ENCODE assay signal across 8 cellular contexts in the genomic region with DNA sequence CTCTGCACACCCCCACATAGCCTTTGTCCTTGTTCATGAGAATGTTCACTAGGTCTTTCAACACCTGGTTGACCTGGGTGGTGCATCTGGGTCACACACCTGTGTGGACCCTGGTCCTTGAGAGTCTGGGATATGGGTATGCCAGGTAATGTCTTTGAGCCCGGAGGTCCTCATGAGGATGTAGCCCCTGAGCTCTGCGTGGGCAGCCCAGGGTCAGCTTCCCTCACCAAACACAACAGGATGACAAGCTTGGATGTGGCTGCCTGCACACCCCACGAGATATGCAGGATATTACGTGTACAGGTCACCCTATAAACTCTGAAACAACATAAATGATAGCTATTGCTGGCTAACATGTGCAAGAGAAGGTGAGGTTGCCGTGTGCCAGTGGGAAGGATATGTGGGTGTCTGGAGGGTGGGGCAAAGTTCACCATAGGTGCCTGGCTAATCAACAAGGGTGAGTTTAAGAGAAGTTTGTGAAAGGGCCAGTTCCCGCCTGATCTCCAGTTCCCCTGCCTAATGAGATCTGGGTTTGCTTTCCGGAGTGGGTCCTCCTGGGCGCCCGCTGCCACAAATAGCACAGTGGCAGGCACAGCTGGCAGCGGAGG. TPM values are rescaled to one million over a fixed set of nuclear protein-coding genes. Genes with fewer than 3 reads are reported as not detected.
A peak's percentile ranks its signal among the peaks of the same experiment; 100 is the strongest.
DNase-seq lines count a peak whose midpoint lies in the region; ATAC-seq and TF ChIP-seq lines count a peak whose summit lies in the region.

No MANE protein-coding gene starts in this region.

- H3K27ac Mint-ChIP-seq in activated naive CD8-positive, alpha-beta T cell = peak overlapping the region; percentile 70
- peak overlapping the region in 1 of 2 donors; percentile 42 for H3K27ac Mint-ChIP-seq in stimulated activated naive CD8-positive, alpha-beta T cell treated with anti-CD3 and anti-CD28 coated beads, Interleukin-15, amount 100 ng/mL, for 72 hours

- H3K27me3 Mint-ChIP-seq in activated naive CD8-positive, alpha-beta T cell = no peaks in the 10 kb centered on the region
- peaks cover 28% of the 10 kb centered on the region for H3K27me3 Mint-ChIP-seq in stimulated activated naive CD8-positive, alpha-beta T cell treated with anti-CD3 and anti-CD28 coated beads, Interleukin-15, amount 100 ng/mL, for 72 hours

- H3K9me3 Mint-ChIP-seq in activated naive CD8-positive, alpha-beta T cell (ENCODE audit: low read depth) = no peaks in the 10 kb centered on the region
- H3K9me3 Mint-ChIP-seq in stimulated activated naive CD8-positive, alpha-beta T cell treated with anti-CD3 and anti-CD28 coated beads, Interleukin-15, amount 100 ng/mL, for 72 hours = no peaks in the 10 kb centered on the region

- no peak for TF ChIP-seq CTCF in HL-60 (IDR thresholded peaks at IDR 0.05; ENCODE audit: insufficient read depth, low read length)
- no peak for TF ChIP-seq CTCF in kidney epithelial cell (IDR thresholded peaks at IDR 0.05; ENCODE audit: insufficient read depth, low read length, poor library complexity, severe bottlenecking)

- no peaks in the 10 kb centered on the region for H3K36me3 ChIP-seq in kidney epithelial cell (ENCODE audit: control insufficient read depth, insufficient read depth, low read length)

- H3K4me1 Mint-ChIP-seq in activated naive CD8-positive, alpha-beta T cell (ENCODE audit: low read depth) = peaks cover 17% of the 10 kb centered on the region
- H3K4me1 Mint-ChIP-seq in stimulated activated naive CD8-positive, alpha-beta T cell treated with anti-CD3 and anti-CD28 coated beads, Interleukin-15, amount 100 ng/mL, for 72 hours = peaks cover 27% of the 10 kb centered on the region

- H3K4me3 Mint-ChIP-seq in activated naive CD8-positive, alpha-beta T cell = peak overlapping the region; percentile 86
- H3K4me3 Mint-ChIP-seq in stimulated activated naive CD8-positive, alpha-beta T cell treated with anti-CD3 and anti-CD28 coated beads, Interleukin-15, amount 100 ng/mL, for 72 hours = peak overlapping the region; percentile 89 to 91

- no peak overlapping the region for H3K27ac ChIP-seq in HL-60 (replicated peaks)

- no peak for ATAC-seq in stimulated activated naive CD8-positive, alpha-beta T cell treated with anti-CD3 and anti-CD28 coated beads, Interleukin-15, amount 100 ng/mL, for 72 hours

- DNase-seq in HL-60 (ENCODE audit: low read depth in 1 of 2, low spot score in 1 of 2) = no peak
- no peak for DNase-seq in kidney epithelial cell (ENCODE audit: low read depth)
- DNase-seq in stimulated activated naive CD8-positive, alpha-beta T cell treated with anti-CD3 and anti-CD28 coated beads, Interleukin-15, amount 100 ng/mL, for 72 hours = peak in 1 of 2 donors; percentile 16
- no peak for DNase-seq in NCI-H82 treated with DMSO at 0.1 percent for 48 hours (lab: John Stamatoyannopoulos, UW; ENCODE audit: unreplicated experiment)
- no peak for DNase-seq in amniotic stem cell (lab: John Stamatoyannopoulos, UW)
- DNase-seq in cerebellum (ENCODE audit: low spot score) = no peak
- no peak for DNase-seq in stimulated activated CD4-positive, alpha-beta T cell treated with anti-CD3 and anti-CD28 coated beads, Interleukin-2, amount 100 ng/mL, for 24 hours

- H3K4me3 ChIP-seq in HL-60 (replicated peaks; ENCODE audit: insufficient read depth, low read length) = peak overlapping the region; percentile 86
- H3K4me3 ChIP-seq in kidney epithelial cell (ENCODE audit: low read depth, low read length) = peak overlapping the region; percentile 85

- H3K27me3 ChIP-seq in HL-60 (ENCODE audit: insufficient read depth, poor library complexity, severe bottlenecking) (peaks cover 8% of the 10 kb centered on the region), kidney epithelial cell (ENCODE audit: control insufficient read depth, insufficient read depth, low read length) (peaks cover 27% of the 10 kb centered on the region)

- H3K36me3 Mint-ChIP-seq in activated naive CD8-positive, alpha-beta T cell = no peaks in the 10 kb centered on the region

RNA-seq across cellular contexts. Expression of a gene that starts 1.3 kb away (rescaled TPM):
- 7.9 and 9.3 TPM in 2 replicates for total RNA-seq in kidney epithelial cell
- total RNA-seq in cerebellum = 9.1 TPM
